Comparison of ENCODE assay signal across 8 cellular contexts in the genomic region with DNA sequence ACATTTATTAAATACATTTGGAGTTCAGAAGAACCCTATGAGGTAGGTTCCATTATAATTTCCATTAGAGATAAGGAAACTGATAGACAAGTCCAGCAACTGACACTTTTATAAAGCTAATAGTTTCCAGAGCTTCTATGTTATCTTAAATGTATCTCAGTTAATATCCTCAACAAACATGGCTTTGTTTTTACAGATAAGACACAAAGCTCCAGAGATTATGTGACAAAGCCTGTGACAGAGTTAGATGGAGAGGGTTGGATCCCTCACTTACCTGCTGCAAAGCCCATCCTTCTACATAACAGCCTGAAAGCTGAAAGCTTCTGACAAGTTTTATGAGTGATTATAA. TPM values are rescaled to one million over a fixed set of nuclear protein-coding genes. Genes with fewer than 3 reads are reported as not detected.
DNase-seq lines count a peak whose midpoint lies in the region; ATAC-seq and TF ChIP-seq lines count a peak whose summit lies in the region.

No MANE protein-coding gene starts in this region.

- H3K9me3 Mint-ChIP-seq in CD4-positive, alpha-beta T cell: no peaks in the 10 kb centered on the region
- no peaks in the 10 kb centered on the region for H3K9me3 Mint-ChIP-seq in nephron

- peak overlapping the region; percentile 69 for H3K27ac ChIP-seq in CD4-positive, alpha-beta T cell (ENCODE audit: low read depth, low read length)

- peaks cover 5% of the 10 kb centered on the region for H3K27me3 Mint-ChIP-seq in CD4-positive, alpha-beta T cell
- peaks cover 16% of the 10 kb centered on the region for H3K27me3 Mint-ChIP-seq in nephron (ENCODE audit: low read depth)

- no peaks in the 10 kb centered on the region for H3K27me3 ChIP-seq in CD4-positive, alpha-beta T cell (ENCODE audit: control insufficient read depth, insufficient read depth, low read length)

- peak; percentile 35 for TF ChIP-seq CTCF in CD4-positive, alpha-beta T cell (IDR thresholded peaks at IDR 0.05)
- TF ChIP-seq CTCF in nephron (IDR thresholded peaks at IDR 0.05; ENCODE audit: unreplicated experiment in 3 of 3): no peak

- H3K27ac Mint-ChIP-seq in CD4-positive, alpha-beta T cell: peak overlapping the region; percentile 96
- H3K27ac Mint-ChIP-seq in nephron: peak overlapping the region; percentile 89 to 96 (median 90)

- ATAC-seq in CD4-positive, alpha-beta T cell (ENCODE audit: poor library complexity): peak; percentile 16
- ATAC-seq in HG03520 (IDR thresholded peaks at IDR 0.05; ENCODE audit: unreplicated experiment): peak; percentile 7
- ATAC-seq in GM21576 (IDR thresholded peaks at IDR 0.05; ENCODE audit: unreplicated experiment): no peak

- H3K36me3 Mint-ChIP-seq in CD4-positive, alpha-beta T cell (ENCODE audit: low read depth): peaks cover 40% of the 10 kb centered on the region
- peaks cover 24% of the 10 kb centered on the region for H3K36me3 Mint-ChIP-seq in nephron (ENCODE audit: low read depth)

- H3K4me1 Mint-ChIP-seq in CD4-positive, alpha-beta T cell (ENCODE audit: low read depth): peaks cover 45% of the 10 kb centered on the region
- H3K4me1 Mint-ChIP-seq in nephron: peaks cover 20% of the 10 kb centered on the region

- POLR2A ChIA-PET in CD4-positive, alpha-beta T cell (lab: Charles Lee): interaction anchor here (0.9 to 2.5 kb wide), 6 partner anchors 8 to 794 kb away, joined by 3 to 31 read pairs (median 3); a partner anchor contains a TSS

- H3K4me3 Mint-ChIP-seq in CD4-positive, alpha-beta T cell: peak overlapping the region; percentile 99
- peak overlapping the region; percentile 98 to 99 (median 99) for H3K4me3 Mint-ChIP-seq in nephron

- H3K9me3 ChIP-seq in CD4-positive, alpha-beta T cell (ENCODE audit: control insufficient read depth, low read length): no peaks in the 10 kb centered on the region

- CTCF ChIA-PET in CD4-positive, alpha-beta T cell (lab: Charles Lee): interaction anchor here (2.6 kb wide), 1 partner anchor 56 kb away, joined by 12 read pairs; no protein-coding TSS in a partner anchor

- no peak for DNase-seq in CD4-positive, alpha-beta T cell
- peak; percentile 8 for DNase-seq in cerebellum (ENCODE audit: low spot score)
- DNase-seq in NCI-H2029 (lab: John Stamatoyannopoulos, UW): no peak
- no peak for DNase-seq in anterior cingulate cortex (lab: John Stamatoyannopoulos, UW)
- DNase-seq in OCI-M1 (lab: John Stamatoyannopoulos, UW): no peak

- intact Hi-C loops in CD4-positive, alpha-beta T cell (cut with DNase I, micrococcal nuclease): loop anchor here (2.0 to 10.0 kb wide), 2 partner anchors 60 to 628 kb away; a partner anchor contains a TSS

RNA-seq across cellular contexts. Expression of a gene that starts 0.5 kb away (rescaled TPM):
- 10 to 100 TPM; 42.0 to 46.8 TPM for total RNA-seq in CD4-positive, alpha-beta T cell
- 56.2 TPM for total RNA-seq in cerebellum

RNA-seq across cellular contexts. Expression of a gene that starts 39.6 kb away (rescaled TPM):
- total RNA-seq in CD4-positive, alpha-beta T cell: not detected
- 0.36 TPM for total RNA-seq in cerebellum
